23 cellular contexts compared by ENCODE assay signal in the genomic region with DNA sequence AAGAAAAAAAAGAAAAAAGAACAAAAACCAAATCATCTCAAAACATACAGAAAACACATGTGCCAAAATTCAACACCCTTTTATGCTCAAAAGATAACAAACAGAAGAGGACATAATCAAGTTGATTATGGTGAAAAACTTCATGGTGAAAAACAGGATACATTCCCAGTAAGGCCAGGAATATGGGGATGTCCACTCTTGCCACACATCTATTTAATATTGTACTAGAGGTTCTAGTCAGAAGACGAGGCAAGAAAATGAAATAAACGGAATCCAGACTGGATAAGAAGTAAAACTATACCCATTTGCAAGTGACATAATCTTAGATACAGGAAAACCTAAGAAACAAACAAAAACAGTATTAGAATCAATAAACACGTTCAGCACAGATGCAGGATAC. TPM values are rescaled to one million over a fixed set of nuclear protein-coding genes. Genes with fewer than 3 reads are reported as not detected.
DNase-seq lines count a peak whose midpoint lies in the region; ATAC-seq, FAIRE-seq and TF ChIP-seq lines count a peak whose summit lies in the region.
"Had no signal": no experiment of that assay in that cellular context is flagged by ENCODE, and none has a peak within 500 bp of the region (broad histone marks: within the 10 kb centered on the region; RNA-seq: fewer than 3 reads in every experiment).

No MANE protein-coding gene starts in this region.

- CTCF ChIA-PET in HepG2 (lab: Yijun Ruan, JAX; ENCODE audit: low intra/inter-chr PET ratio, low total read pairs), result no interaction called here

- TF ChIP-seq RAD21 in HepG2 (CRISPR knock-in tag; IDR thresholded peaks at IDR 0.05), result no peak

- no peak overlapping the region for H3K27ac ChIP-seq in right lobe of liver
- no peak overlapping the region for H3K27ac ChIP-seq in HepG2 (ENCODE audit: extremely low read length, insufficient read depth, low read length)
- no peak overlapping the region for H3K27ac ChIP-seq in Karpas-422 (ENCODE audit: low read length)
- H3K27ac ChIP-seq: 22Rv1, A549, BLaER1, HL-60 had no signal

- peak in 3 of 4 donors; percentile 17 to 59 (median 29) for ATAC-seq in right lobe of liver
- ATAC-seq in HepG2, result no peak
- ATAC-seq in central memory CD8-positive, alpha-beta T cell (replicated peaks; ENCODE audit: extremely low read depth, poor library complexity, severe bottlenecking), result no peak
- no peak for ATAC-seq in stimulated activated naive B cell treated with anti-CD40 and anti-IgM and Interleukin-4, amounts not matched to agents 10 μg/mL and 1 μg/mL and 100 μg/mL, for 72 hours (replicated peaks)
- ATAC-seq in GM19035 (IDR thresholded peaks at IDR 0.05; ENCODE audit: unreplicated experiment), result no peak
- ATAC-seq: A549; CD8-positive, alpha-beta T cell; GM23338 had no signal

- BruUV-seq in HepG2 (replicated peaks; lab: Mats Ljungman, UMichigan), result no TSS peak

- no peak for DNase-seq in right lobe of liver
- DNase-seq in HepG2 (ENCODE audit: low spot score), result no peak
- no peak for DNase-seq in central memory CD8-positive, alpha-beta T cell (ENCODE audit: low spot score in 2 of 2)
- no peak for DNase-seq in nephron progenitor cell
- no peak for DNase-seq in stimulated activated naive B cell treated with anti-CD40 and anti-IgM and Interleukin-4, amounts not matched to agents 10 μg/mL and 1 μg/mL and 100 μg/mL, for 72 hours
- DNase-seq in iPS-NIHi7 (ENCODE audit: extremely low spot score), result no peak
- DNase-seq in Karpas-422, result no peak
- DNase-seq: AML-193; Calu3; CD8-positive, alpha-beta T cell; DMS 273 treated with DMSO at 0.1 percent for 48 hours; DMS53; DND-41; EL; HCEC 1CT; IMR-90 had no signal

- 49% methylated on average over 3 of the region's 3 CpGs for WGBS in right lobe of liver (ENCODE audit: insufficient coverage, low coverage, low lambda C conversion rate, missing lambda C conversion rate)
- 86% methylated on average over 3 of the region's 3 CpGs for WGBS in HepG2 (ENCODE audit: low lambda C conversion rate)

- H3K9me3 ChIP-seq in right lobe of liver, result no peaks in the 10 kb centered on the region
- H3K9me3 ChIP-seq in HepG2 (ENCODE audit: low read length), result no peaks in the 10 kb centered on the region
- H3K9me3 ChIP-seq in Karpas-422 (ENCODE audit: low read length), result no peaks in the 10 kb centered on the region
- H3K9me3 ChIP-seq: A549 had no signal

- TF ChIP-seq EP300 in HepG2 (IDR thresholded peaks at IDR 0.05; ENCODE audit: low read depth in 2 of 2, low read length in 2 of 2) (no peak), HepG2 (CRISPR knock-in tag; IDR thresholded peaks at IDR 0.05; ENCODE audit: borderline replicate concordance) (no peak)

- no peak overlapping the region for H3K4me3 Mint-ChIP-seq in central memory CD8-positive, alpha-beta T cell
- H3K4me3 Mint-ChIP-seq in nephron progenitor cell, result no peak overlapping the region
- peak overlapping the region in 1 of 2 donors; percentile 14 for H3K4me3 Mint-ChIP-seq in stimulated activated naive B cell treated with anti-CD40 and anti-IgM and Interleukin-4, amounts not matched to agents 10 μg/mL and 1 μg/mL and 100 μg/mL, for 72 hours
- H3K4me3 Mint-ChIP-seq: CD8-positive, alpha-beta T cell; GM23338 had no signal

- H3K79me2 ChIP-seq in HepG2 (ENCODE audit: insufficient read depth, low read length) (peaks cover 92% of the 10 kb centered on the region), Karpas-422 (ENCODE audit: low read length) (peaks cover 97% of the 10 kb centered on the region)

- H4K20me1 ChIP-seq in HepG2 (ENCODE audit: insufficient read depth, low read length) (peaks cover 11% of the 10 kb centered on the region; the same call in 1 of the 2 replicates), Karpas-422 (ENCODE audit: insufficient read depth, low read depth, low read length) (no peaks in the 10 kb centered on the region)

- H2AFZ ChIP-seq in HepG2 (ENCODE audit: low read length) (no peak overlapping the region), Karpas-422 (ENCODE audit: low read length) (no peak overlapping the region)
- H2AFZ ChIP-seq: GM23338 had no signal

- peaks cover 62% of the 10 kb centered on the region for H3K4me1 Mint-ChIP-seq in central memory CD8-positive, alpha-beta T cell
- H3K4me1 Mint-ChIP-seq in nephron progenitor cell, result peaks cover 16% of the 10 kb centered on the region
- H3K4me1 Mint-ChIP-seq in stimulated activated naive B cell treated with anti-CD40 and anti-IgM and Interleukin-4, amounts not matched to agents 10 μg/mL and 1 μg/mL and 100 μg/mL, for 72 hours, result peaks cover 39 to 78% of the 10 kb centered on the region in 2 donors

- H3K27me3 ChIP-seq in right lobe of liver, result no peaks in the 10 kb centered on the region
- H3K27me3 ChIP-seq in HepG2 (ENCODE audit: control insufficient read depth in 1 of 2, insufficient read depth in 2 of 2, low read length in 2 of 2), result no peaks in the 10 kb centered on the region
- no peaks in the 10 kb centered on the region for H3K27me3 ChIP-seq in Karpas-422 (ENCODE audit: low read length)
- H3K27me3 ChIP-seq: BLaER1 had no signal

- H3K4me2 ChIP-seq in HepG2 (ENCODE audit: low read depth, low read length), result no peak overlapping the region
- H3K4me2 ChIP-seq in Karpas-422 (ENCODE audit: low read depth, low read length, poor library complexity, severe bottlenecking), result no peak overlapping the region
- H3K4me2 ChIP-seq: A549, BLaER1, GM23338 had no signal

- H3K9me2 ChIP-seq in Karpas-422 (replicated peaks; ENCODE audit: insufficient read depth, low read length), result no peaks in the 10 kb centered on the region

- no peaks in the 10 kb centered on the region for H3K9me3 Mint-ChIP-seq in central memory CD8-positive, alpha-beta T cell
- peaks cover 2% of the 10 kb centered on the region for H3K9me3 Mint-ChIP-seq in nephron progenitor cell
- no peaks in the 10 kb centered on the region for H3K9me3 Mint-ChIP-seq in stimulated activated naive B cell treated with anti-CD40 and anti-IgM and Interleukin-4, amounts not matched to agents 10 μg/mL and 1 μg/mL and 100 μg/mL, for 72 hours
- H3K9me3 Mint-ChIP-seq: CD8-positive, alpha-beta T cell had no signal

- TF ChIP-seq CTCF in right lobe of liver (IDR thresholded peaks at IDR 0.05) (no peak), HepG2 (CRISPR knock-in tag; IDR thresholded peaks at IDR 0.05) (no peak), nephron progenitor cell (IDR thresholded peaks at IDR 0.05) (no peak)

- H3K36me3 ChIP-seq in right lobe of liver (no peaks in the 10 kb centered on the region), HepG2 (replicated peaks in 1 of 2; ENCODE audit: control insufficient read depth in 1 of 2, insufficient read depth in 2 of 2, low read length in 2 of 2) (peaks cover 0 to 11% of the 10 kb centered on the region in 2 experiments; a peak in 3 of 5 replicates), Karpas-422 (ENCODE audit: insufficient read depth, low read length) (no peaks in the 10 kb centered on the region)

- H3K4me1 ChIP-seq in right lobe of liver, result peaks cover 0 to 47% (median 4%) of the 10 kb centered on the region in 4 donors
- peaks cover 46% of the 10 kb centered on the region for H3K4me1 ChIP-seq in HepG2 (ENCODE audit: insufficient read depth, low read length)
- H3K4me1 ChIP-seq in Karpas-422 (ENCODE audit: low read length), result peaks cover 73% of the 10 kb centered on the region

- TF ChIP-seq POLR2A in right lobe of liver (IDR thresholded peaks at IDR 0.05) (no peak), HepG2 (IDR thresholded peaks at IDR 0.05; ENCODE audit: insufficient read depth in 1 of 2, low read depth in 2 of 2, low read length in 2 of 2) (no peak)

- H3K27ac Mint-ChIP-seq in central memory CD8-positive, alpha-beta T cell (ENCODE audit: low read depth), result peak overlapping the region; percentile 19
- peak overlapping the region; percentile 74 for H3K27ac Mint-ChIP-seq in nephron progenitor cell
- peak overlapping the region; percentile 66 for H3K27ac Mint-ChIP-seq in stimulated activated naive B cell treated with anti-CD40 and anti-IgM and Interleukin-4, amounts not matched to agents 10 μg/mL and 1 μg/mL and 100 μg/mL, for 72 hours
- H3K27ac Mint-ChIP-seq: CD8-positive, alpha-beta T cell; GM23338 had no signal

- H3K9ac ChIP-seq in HepG2 (ENCODE audit: insufficient read depth, low read depth, low read length), result no peak overlapping the region
- H3K9ac ChIP-seq in Karpas-422 (ENCODE audit: low read length), result no peak overlapping the region
- H3K9ac ChIP-seq: BLaER1 had no signal

- no peaks in the 10 kb centered on the region for H3K27me3 Mint-ChIP-seq in central memory CD8-positive, alpha-beta T cell
- H3K27me3 Mint-ChIP-seq in nephron progenitor cell (ENCODE audit: low read depth, poor library complexity), result no peaks in the 10 kb centered on the region
- H3K27me3 Mint-ChIP-seq in stimulated activated naive B cell treated with anti-CD40 and anti-IgM and Interleukin-4, amounts not matched to agents 10 μg/mL and 1 μg/mL and 100 μg/mL, for 72 hours, result no peaks in the 10 kb centered on the region

- POLR2A ChIA-PET in HepG2 (lab: Yijun Ruan, JAX), result no interaction called here

- peaks cover 7% of the 10 kb centered on the region for H3K36me3 Mint-ChIP-seq in central memory CD8-positive, alpha-beta T cell (ENCODE audit: insufficient read depth)
- peaks cover 40% of the 10 kb centered on the region for H3K36me3 Mint-ChIP-seq in nephron progenitor cell (ENCODE audit: low read depth)
- H3K36me3 Mint-ChIP-seq in stimulated activated naive B cell treated with anti-CD40 and anti-IgM and Interleukin-4, amounts not matched to agents 10 μg/mL and 1 μg/mL and 100 μg/mL, for 72 hours, result peaks cover 8 to 13% of the 10 kb centered on the region in 2 donors

- intact Hi-C loops in right lobe of liver (cut with DNase I) (no loop called here), HepG2 (cut with micrococcal nuclease; ENCODE audit: unreplicated experiment) (no loop called here)

- no peak for FAIRE-seq in HepG2 (lab: Jason Lieb, UNC)
- FAIRE-seq: A549, GM12878 had no signal

- H3K4me3 ChIP-seq in right lobe of liver (no peak overlapping the region), HepG2 (replicated peaks in 1 of 3; ENCODE audit: insufficient read depth in 1 of 3, low read depth in 2 of 3, low read length in 3 of 3) (no peak overlapping the region), Karpas-422 (ENCODE audit: low read length) (no peak overlapping the region)
- H3K4me3 ChIP-seq: A549, BLaER1, GM12878, GM23338 had no signal

- in situ Hi-C loops in HepG2 (cut with HindIII; ENCODE audit: extremely low pct_ligation_motif_present, low pct_unique_long_range_greater_than_20kb), result no loop called here

RNA-seq across cellular contexts. Expression of gene MAP3K2, which starts 40.8 kb away (rescaled TPM):
- total RNA-seq in right lobe of liver, result 10 to 100 TPM; 28.6 to 45.1 (median 39.8) TPM
- total RNA-seq in HepG2 (2016; rRNA removed; fragmentation: Illumina TruSeq; extraction: Trizol), result 37.2 and 56.1 TPM in 2 replicates
- total RNA-seq in HepG2 (2016; cell fraction: cytosol; rRNA removed; fragmentation: Illumina TruSeq; extraction: Trizol; ENCODE audit: low read depth), result 12.9 and 13.4 TPM in 2 replicates
- 35.8 and 54.1 TPM in 2 replicates for total RNA-seq in HepG2 (2016; cell fraction: insoluble cytoplasmic fraction; rRNA removed; fragmentation: Illumina TruSeq; extraction: Trizol)
- 28.2 and 32.6 TPM in 2 replicates for total RNA-seq in HepG2 (2016; cell fraction: membrane; rRNA removed; fragmentation: Illumina TruSeq; extraction: Trizol)
- 37.4 and 42.1 TPM in 2 replicates for total RNA-seq in HepG2 (2016; cell fraction: nucleus; rRNA removed; fragmentation: Illumina TruSeq; extraction: Trizol)
- 11.2 and 12.2 TPM in 2 replicates for polyA plus RNA-seq in HepG2 (2011; rRNA removed)
- polyA plus RNA-seq in HepG2 (2011; cell fraction: cytosol; rRNA removed), result 5.1 and 7.6 TPM in 2 replicates
- 18.1 and 21.8 TPM in 2 replicates for polyA plus RNA-seq in HepG2 (2011; cell fraction: nucleus; rRNA removed)
- 11.5 and 11.7 TPM in 2 replicates for polyA plus RNA-seq in HepG2 (2012)
- polyA plus RNA-seq in HepG2 (2016; cell fraction: cytosol; fragmentation: Illumina TruSeq; extraction: Trizol; ENCODE audit: low read depth), result 0.44 and 0.68 TPM in 2 replicates
- polyA plus RNA-seq in HepG2 (2016; cell fraction: insoluble cytoplasmic fraction; fragmentation: Illumina TruSeq; extraction: Trizol; ENCODE audit: low read depth), result 14.1 and 15.7 TPM in 2 replicates
- 3.3 and 3.5 TPM in 2 replicates for polyA plus RNA-seq in HepG2 (2016; cell fraction: membrane; fragmentation: Illumina TruSeq; extraction: Trizol; ENCODE audit: low read depth)
- 28.7 and 30.7 TPM in 2 replicates for polyA plus RNA-seq in HepG2 (2016; cell fraction: nucleus; fragmentation: Illumina TruSeq; extraction: Trizol; ENCODE audit: insufficient read depth, low read depth)
- 20.5 and 26.7 TPM in 2 replicates for polyA minus RNA-seq in HepG2 (2011; rRNA and poly(A)+ RNA removed; ENCODE audit: low replicate concordance)
- polyA minus RNA-seq in HepG2 (2011; cell fraction: cytosol; rRNA and poly(A)+ RNA removed), result 43.5 and 45.0 TPM in 2 replicates
- 46.0 and 46.6 TPM in 2 replicates for polyA minus RNA-seq in HepG2 (2011; cell fraction: nucleus; rRNA and poly(A)+ RNA removed)
- 36.0 and 40.7 TPM in 2 replicates for total RNA-seq in Karpas-422 (2014; rRNA removed; shearing (Covaris generic); ENCODE audit: low replicate concordance)

RNA-seq across cellular contexts. Expression of gene ERCC3, which starts 53.1 kb away (rescaled TPM):
- total RNA-seq in right lobe of liver (10 to 100 TPM; 13.5 to 17.3 (median 16.0) TPM), HepG2 (2016; rRNA removed; fragmentation: Illumina TruSeq; extraction: Trizol) (43.3 and 49.7 TPM in 2 replicates)
- total RNA-seq in HepG2 (2016; cell fraction: cytosol; rRNA removed; fragmentation: Illumina TruSeq; extraction: Trizol; ENCODE audit: low read depth), result 14.8 and 17.3 TPM in 2 replicates
- total RNA-seq in HepG2 (2016; cell fraction: insoluble cytoplasmic fraction; rRNA removed; fragmentation: Illumina TruSeq; extraction: Trizol), result 46.8 and 50.6 TPM in 2 replicates
- total RNA-seq in HepG2 (2016; cell fraction: membrane; rRNA removed; fragmentation: Illumina TruSeq; extraction: Trizol), result 17.0 and 21.7 TPM in 2 replicates
- total RNA-seq in HepG2 (2016; cell fraction: nucleus; rRNA removed; fragmentation: Illumina TruSeq; extraction: Trizol), result 59.2 and 72.7 TPM in 2 replicates
- 64.6 and 70.5 TPM in 2 replicates for polyA plus RNA-seq in HepG2 (2011; rRNA removed)
- 46.5 and 46.6 TPM in 2 replicates for polyA plus RNA-seq in HepG2 (2011; cell fraction: cytosol; rRNA removed)
- polyA plus RNA-seq in HepG2 (2011; cell fraction: nucleus; rRNA removed), result 198 and 200 TPM in 2 replicates
- 43.8 and 45.9 TPM in 2 replicates for polyA plus RNA-seq in HepG2 (2012)
- polyA plus RNA-seq in HepG2 (2016; cell fraction: cytosol; fragmentation: Illumina TruSeq; extraction: Trizol; ENCODE audit: low read depth), result 3.3 and 3.5 TPM in 2 replicates
- polyA plus RNA-seq in HepG2 (2016; cell fraction: insoluble cytoplasmic fraction; fragmentation: Illumina TruSeq; extraction: Trizol; ENCODE audit: low read depth), result 47.6 and 51.3 TPM in 2 replicates
- polyA plus RNA-seq in HepG2 (2016; cell fraction: membrane; fragmentation: Illumina TruSeq; extraction: Trizol; ENCODE audit: low read depth), result 8.6 and 9.9 TPM in 2 replicates
- polyA plus RNA-seq in HepG2 (2016; cell fraction: nucleus; fragmentation: Illumina TruSeq; extraction: Trizol; ENCODE audit: insufficient read depth, low read depth), result 136 and 153 TPM in 2 replicates
- 66.1 and 73.9 TPM in 2 replicates for polyA minus RNA-seq in HepG2 (2011; rRNA and poly(A)+ RNA removed; ENCODE audit: low replicate concordance)
- 20.4 and 24.3 TPM in 2 replicates for polyA minus RNA-seq in HepG2 (2011; cell fraction: cytosol; rRNA and poly(A)+ RNA removed)
- 106 and 124 TPM in 2 replicates for polyA minus RNA-seq in HepG2 (2011; cell fraction: nucleus; rRNA and poly(A)+ RNA removed)
- total RNA-seq in Karpas-422 (2014; rRNA removed; shearing (Covaris generic); ENCODE audit: low replicate concordance), result 41.4 and 42.5 TPM in 2 replicates

Comparison
In these comparisons a context has a peak if more than half of its experiments do, and no peak if none do; other contexts are left out.
1. ATAC-seq: peak in right lobe of liver (3 of 4); none in HepG2 (single experiment), central memory CD8-positive, alpha-beta T cell (single experiment), stimulated activated naive B cell treated with anti-CD40 and anti-IgM and Interleukin-4, amounts not matched to agents 10 μg/mL and 1 μg/mL and 100 μg/mL, for 72 hours (0 of 2) and GM19035 (single experiment).
2. H3K27ac Mint-ChIP-seq: peak in every context shown above with its lines; median percentile 74 in nephron progenitor cell; 66 in stimulated activated naive B cell treated with anti-CD40 and anti-IgM and Interleukin-4, amounts not matched to agents 10 μg/mL and 1 μg/mL and 100 μg/mL, for 72 hours; 19 in central memory CD8-positive, alpha-beta T cell.